ENCODE assay signal across 8 cellular contexts in the genomic region with DNA sequence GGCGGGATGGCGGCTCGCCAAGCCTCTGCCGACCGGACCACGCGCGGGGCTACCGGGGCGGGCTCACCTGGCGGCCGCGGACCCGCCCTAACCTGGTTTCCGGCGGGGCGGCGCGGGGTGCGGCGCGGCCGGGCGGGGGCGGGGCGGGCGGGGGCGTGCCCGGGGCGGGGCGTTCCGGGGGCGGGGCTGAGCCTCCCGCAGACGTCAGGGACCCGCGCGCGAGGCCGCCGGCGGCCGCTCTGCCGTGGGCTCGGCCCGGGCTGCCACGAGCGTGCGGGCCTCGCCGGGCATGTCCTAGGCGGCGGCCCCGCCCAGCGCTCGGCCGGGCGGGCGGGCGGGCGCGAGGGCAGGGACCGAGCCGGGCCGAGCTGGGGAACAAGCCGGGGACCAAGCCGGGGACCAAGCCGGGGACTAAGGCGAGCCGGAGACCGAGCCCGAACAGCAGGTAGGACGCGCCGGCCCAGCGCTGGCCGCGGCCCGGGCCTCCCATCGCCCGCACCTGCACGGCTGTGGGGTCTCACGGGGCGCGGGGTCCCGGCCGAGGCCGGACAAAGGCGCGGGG. TPM values are rescaled to one million over a fixed set of nuclear protein-coding genes. Genes with fewer than 3 reads are reported as not detected.
DNase-seq lines count a peak whose midpoint lies in the region; ATAC-seq and TF ChIP-seq lines count a peak whose summit lies in the region.

CEP170B (plus strand) TSS at position 200 of the 562 bp plus-strand sequence. CDS start 3,183 bp downstream, outside the sequence.

- peak within 1 kb of the TSS; percentile 99 for H2AK9ac ChIP-seq in IMR-90 (replicated peaks; ENCODE audit: low read depth, low read length, poor library complexity)

- H3K14ac ChIP-seq in IMR-90 (replicated peaks; ENCODE audit: low read depth, low read length) = peak within 1 kb of the TSS; percentile 38; the same call in 1 of the 2 replicates

- H2AFZ ChIP-seq in IMR-90 (replicated peaks; ENCODE audit: low read length, poor library complexity) = peak within 1 kb of the TSS; percentile 87

- intact Hi-C loops in IMR-90 (cut with micrococcal nuclease) = loop anchor here (2.0 to 5.0 kb wide), 2 partner anchors 38 to 70 kb away; partner anchors contain the start of gene AKT1

- H3K27ac ChIP-seq in IMR-90 (ENCODE audit: insufficient read depth, low read length) (peak within 1 kb of the TSS; percentile 70), endodermal cell (ENCODE audit: low read depth, low read length) (no peak within 1 kb of the TSS), mesendoderm (ENCODE audit: low read depth, low read length) (peak within 1 kb of the TSS; percentile 47)

- H3K4me2 ChIP-seq in IMR-90 (ENCODE audit: low read depth, low read length) = peak within 1 kb of the TSS; percentile 90
- peak within 1 kb of the TSS; percentile 80 for H3K4me2 ChIP-seq in mesendoderm (ENCODE audit: low read length)

- H3K4me1 Mint-ChIP-seq in endodermal cell = peaks cover 3% of the 10 kb centered on the region
- H3K4me1 Mint-ChIP-seq in stimulated activated naive CD8-positive, alpha-beta T cell treated with anti-CD3 and anti-CD28 coated beads, Interleukin-15, Interleukin-2, amounts not matched to agents 100 ng/mL and 50 ng/mL, for 24 hours (ENCODE audit: low read depth) = no peaks in the 10 kb centered on the region

- no peak within 1 kb of the TSS for H4K5ac ChIP-seq in IMR-90 (ENCODE audit: low read depth, low read length)
- H4K5ac ChIP-seq in mesendoderm (ENCODE audit: low read length) = no peak within 1 kb of the TSS

- H4K91ac ChIP-seq in IMR-90 (ENCODE audit: insufficient read depth, low read depth, low read length) = peak within 1 kb of the TSS; percentile 32

- H2BK5ac ChIP-seq in IMR-90 (ENCODE audit: low read depth, low read length, poor library complexity, severe bottlenecking) = peak within 1 kb of the TSS; percentile 48
- peak within 1 kb of the TSS; percentile 69 for H2BK5ac ChIP-seq in mesendoderm (ENCODE audit: low read length)

- no peaks in the 10 kb centered on the region for H3K9me3 ChIP-seq in IMR-90 (ENCODE audit: control insufficient read depth, insufficient read depth, low read length)
- H3K9me3 ChIP-seq in endodermal cell (ENCODE audit: control insufficient read depth, low read length) = no peaks in the 10 kb centered on the region

- H3K9ac ChIP-seq in IMR-90 (ENCODE audit: low read depth, low read length) = peak within 1 kb of the TSS; percentile 86
- peak within 1 kb of the TSS; percentile 44 for H3K9ac ChIP-seq in endodermal cell (ENCODE audit: extremely low read depth, low read length, poor library complexity, severe bottlenecking)
- peak within 1 kb of the TSS; percentile 94 for H3K9ac ChIP-seq in mesendoderm (ENCODE audit: low read length)

- POLR2A ChIA-PET in IMR-90 (lab: Charles Lee; ENCODE audit: unreplicated experiment) = no interaction called here

- peaks cover 14 to 40% of the 10 kb centered on the region in 2 experiments; a peak in 3 of 4 replicates for H3K79me1 ChIP-seq in IMR-90 (ENCODE audit: low read depth in 1 of 2, low read length in 2 of 2)
- peaks cover 44% of the 10 kb centered on the region for H3K79me1 ChIP-seq in mesendoderm (ENCODE audit: low read length)

- in situ Hi-C loops in IMR-90 (cut with MboI; ENCODE audit: low sequenced_read_pairs) = no loop called here

- peak within 1 kb of the TSS; percentile 87; the same call in 1 of the 2 replicates for H2AK5ac ChIP-seq in IMR-90 (ENCODE audit: low read depth, low read length)
- no peak within 1 kb of the TSS for H2AK5ac ChIP-seq in mesendoderm (ENCODE audit: low read length)

- CTCF ChIA-PET in IMR-90 (lab: Yijun Ruan, JAX) = no interaction called here

- peak within 1 kb of the TSS; percentile 88 for H3K27ac Mint-ChIP-seq in endodermal cell
- H3K27ac Mint-ChIP-seq in stimulated activated naive CD8-positive, alpha-beta T cell treated with anti-CD3 and anti-CD28 coated beads, Interleukin-15, Interleukin-2, amounts not matched to agents 100 ng/mL and 50 ng/mL, for 24 hours = no peak within 1 kb of the TSS

- dilution Hi-C loops in IMR-90 (cut with HindIII; ENCODE audit: low sequenced_read_pairs, unreplicated experiment) = no loop called here

- TF ChIP-seq POLR2A in IMR-90 (IDR thresholded peaks at IDR 0.05; ENCODE audit: low read depth, low read length) = peak; percentile 58

- no peak within 1 kb of the TSS for H2BK15ac ChIP-seq in IMR-90 (ENCODE audit: low read depth, low read length)
- no peak within 1 kb of the TSS for H2BK15ac ChIP-seq in mesendoderm (replicated peaks; ENCODE audit: low read depth)

- peaks cover 5% of the 10 kb centered on the region; the same call in 1 of the 2 replicates for H3K36me3 ChIP-seq in IMR-90 (ENCODE audit: control insufficient read depth, insufficient read depth, low read length)
- peaks cover 4% of the 10 kb centered on the region for H3K36me3 ChIP-seq in endodermal cell (ENCODE audit: control insufficient read depth, insufficient read depth, low read length)
- H3K36me3 ChIP-seq in mesendoderm (ENCODE audit: control insufficient read depth, insufficient read depth, low read length) = no peaks in the 10 kb centered on the region

- no peak for TF ChIP-seq RAD21 in IMR-90 (IDR thresholded peaks at IDR 0.05; ENCODE audit: low read length)

- H3K79me2 ChIP-seq in mesendoderm (ENCODE audit: control insufficient read depth, insufficient read depth, low read length) = peaks cover 25% of the 10 kb centered on the region

- ATAC-seq in IMR-90 (ENCODE audit: low read depth) (peak; percentile 81), GM19452 (IDR thresholded peaks at IDR 0.05; ENCODE audit: unreplicated experiment) (no peak)

- peaks cover 15% of the 10 kb centered on the region for H3K9me1 ChIP-seq in IMR-90 (ENCODE audit: insufficient read depth, low read length)

- DNase-seq in COLO829 (ENCODE audit: low spot score) = peak; percentile 55
- peak; percentile 21 for DNase-seq in IMR-90
- peak; percentile 31 for DNase-seq in activated CD4-positive, alpha-beta T cell treated with anti-CD3 and anti-CD28 coated beads, Interleukin-2, amount 50 U/mL, for 4 hours
- DNase-seq in endodermal cell = peak; percentile 84
- DNase-seq in mesendoderm = peak; percentile 32
- DNase-seq in cortex of kidney (lab: John Stamatoyannopoulos, UW) = no peak

- no peaks in the 10 kb centered on the region for H3K9me3 Mint-ChIP-seq in endodermal cell
- H3K9me3 Mint-ChIP-seq in stimulated activated naive CD8-positive, alpha-beta T cell treated with anti-CD3 and anti-CD28 coated beads, Interleukin-15, Interleukin-2, amounts not matched to agents 100 ng/mL and 50 ng/mL, for 24 hours = no peaks in the 10 kb centered on the region

- no peaks in the 10 kb centered on the region for H3K27me3 Mint-ChIP-seq in endodermal cell (ENCODE audit: insufficient read depth)
- peaks cover 16% of the 10 kb centered on the region for H3K27me3 Mint-ChIP-seq in stimulated activated naive CD8-positive, alpha-beta T cell treated with anti-CD3 and anti-CD28 coated beads, Interleukin-15, Interleukin-2, amounts not matched to agents 100 ng/mL and 50 ng/mL, for 24 hours

- H3K4me1 ChIP-seq in IMR-90 (ENCODE audit: control insufficient read depth, insufficient read depth, low read length) (peaks cover 14% of the 10 kb centered on the region), endodermal cell (ENCODE audit: control insufficient read depth, insufficient read depth, low read length) (no peaks in the 10 kb centered on the region), mesendoderm (ENCODE audit: control insufficient read depth, low read depth, low read length) (peaks cover 3% of the 10 kb centered on the region)

- peak within 1 kb of the TSS; percentile 84 for H3K4me3 Mint-ChIP-seq in endodermal cell
- peak within 1 kb of the TSS; percentile 61 for H3K4me3 Mint-ChIP-seq in stimulated activated naive CD8-positive, alpha-beta T cell treated with anti-CD3 and anti-CD28 coated beads, Interleukin-15, Interleukin-2, amounts not matched to agents 100 ng/mL and 50 ng/mL, for 24 hours

- H3K23ac ChIP-seq in IMR-90 (ENCODE audit: low read depth, low read length) = no peak within 1 kb of the TSS; the same call in 1 of the 2 replicates
- peak within 1 kb of the TSS; percentile 48 for H3K23ac ChIP-seq in mesendoderm (ENCODE audit: low read length)

- H2BK20ac ChIP-seq in IMR-90 (ENCODE audit: low read depth, low read length) = no peak within 1 kb of the TSS

- peaks cover 5% of the 10 kb centered on the region for H3K36me3 Mint-ChIP-seq in endodermal cell (ENCODE audit: low read depth)
- no peaks in the 10 kb centered on the region for H3K36me3 Mint-ChIP-seq in stimulated activated naive CD8-positive, alpha-beta T cell treated with anti-CD3 and anti-CD28 coated beads, Interleukin-15, Interleukin-2, amounts not matched to agents 100 ng/mL and 50 ng/mL, for 24 hours (ENCODE audit: low read depth)

- no TSS peak for BruUV-seq in IMR-90 (replicated peaks; lab: Mats Ljungman, UMichigan)

- H3K4me3 ChIP-seq in IMR-90 (ENCODE audit: insufficient read depth, low read depth, low read length) (peak within 1 kb of the TSS; percentile 97), endodermal cell (ENCODE audit: low read length) (peak within 1 kb of the TSS; percentile 84), mesendoderm (ENCODE audit: low read length) (peak within 1 kb of the TSS; percentile 27)

- peak within 1 kb of the TSS; percentile 69 for H3K4ac ChIP-seq in IMR-90 (ENCODE audit: low read depth, low read length)
- peak within 1 kb of the TSS; percentile 62 for H3K4ac ChIP-seq in mesendoderm (ENCODE audit: low read depth, low read length)

- peaks cover 38% of the 10 kb centered on the region for H4K20me1 ChIP-seq in IMR-90 (ENCODE audit: insufficient read depth, low read length)

- H4K8ac ChIP-seq in IMR-90 (ENCODE audit: low read depth in 2 of 2, low read length in 2 of 2) = peak within 1 kb of the TSS in 1 of 2 experiments; percentile 70; a peak in 2 of 4 replicates
- no peak within 1 kb of the TSS for H4K8ac ChIP-seq in mesendoderm (ENCODE audit: low read depth, low read length)

- WGBS in IMR-90 (ENCODE audit: extremely low coverage in 2 of 2, insufficient read length in 1 of 2), 2 experiments = 0% methylated on average over 25 of the region's 90 CpGs; no CpG with 5 or more reads in 1 of the 2 experiments
- WGBS in endodermal cell (ENCODE audit: insufficient coverage in 1 of 2, insufficient read length in 1 of 2), 2 experiments = 0% methylated on average over 69 of the region's 90 CpGs; no CpG with 5 or more reads in 1 of the 2 experiments
- no CpG with 5 or more reads among the region's 90 CpGs for WGBS in mesendoderm (ENCODE audit: extremely low coverage, insufficient coverage, low lambda C conversion rate)

- no peak for TF ChIP-seq CTCF in IMR-90 (conservative IDR thresholded peaks at IDR 0.05; ENCODE audit: low read depth, low read length)
- TF ChIP-seq CTCF in endodermal cell (conservative IDR thresholded peaks at IDR 0.05) = no peak

- peaks cover 26% of the 10 kb centered on the region for H3K27me3 ChIP-seq in IMR-90 (ENCODE audit: control insufficient read depth, insufficient read depth, low read length)
- H3K27me3 ChIP-seq in endodermal cell (ENCODE audit: control insufficient read depth, insufficient read depth, low read length, poor library complexity, severe bottlenecking) = peaks cover 11% of the 10 kb centered on the region
- H3K27me3 ChIP-seq in mesendoderm (ENCODE audit: insufficient read depth, low read length, poor library complexity) = no peaks in the 10 kb centered on the region

- peak within 1 kb of the TSS; percentile 16; the same call in 1 of the 2 replicates for H3K18ac ChIP-seq in IMR-90 (ENCODE audit: low read depth, low read length)
- H3K18ac ChIP-seq in mesendoderm (ENCODE audit: low read length) = peak within 1 kb of the TSS; percentile 81

- H3K56ac ChIP-seq in IMR-90 (ENCODE audit: extremely low read depth, insufficient read depth, low read length) (no peak within 1 kb of the TSS), mesendoderm (ENCODE audit: low read length) (peak within 1 kb of the TSS; percentile 98)

- no peak within 1 kb of the TSS for H2BK120ac ChIP-seq in IMR-90 (ENCODE audit: low read depth, low read length)
- peak within 1 kb of the TSS; percentile 7 for H2BK120ac ChIP-seq in mesendoderm (ENCODE audit: low read depth, low read length)

RNA-seq across cellular contexts. Expression of gene CEP170B, which starts in this region (rescaled TPM):
- total RNA-seq in IMR-90 (2012; rRNA removed) (3.6 and 4.2 TPM in 2 replicates), endodermal cell (10 to 100 TPM; 38.9 to 43.1 TPM)
- 13.1 and 17.5 TPM in 2 replicates for polyA plus RNA-seq in IMR-90 (2012; rRNA removed)
- 8.0 and 13.1 TPM in 2 replicates for polyA plus RNA-seq in IMR-90 (2012; cell fraction: cytosol; rRNA removed)
- polyA plus RNA-seq in IMR-90 (2012; cell fraction: nucleus; rRNA removed; ENCODE audit: low replicate concordance) = 67.5 and 145 TPM in 2 replicates
- polyA plus RNA-seq in endodermal cell (2013, experiment 1 of 2) = 13.9 TPM
- polyA plus RNA-seq in endodermal cell (2013, experiment 2 of 2) = 15.1 TPM
- 14.9 TPM for polyA plus RNA-seq in mesendoderm (2013, experiment 1 of 2)
- polyA plus RNA-seq in mesendoderm (2013, experiment 2 of 2) = 14.7 TPM

Comparison
In these comparisons a context has a peak if more than half of its experiments do, and no peak if none do; other contexts are left out.
1. H3K4me3 ChIP-seq: peak in every context shown above with its lines; median percentile 97 in IMR-90; 84 in endodermal cell; 27 in mesendoderm.
2. H3K9ac ChIP-seq: peak in every context shown above with its lines; median percentile 94 in mesendoderm; 86 in IMR-90; 44 in endodermal cell.